Comparison of ENCODE assay signal across 11 cellular contexts in the genomic region with DNA sequence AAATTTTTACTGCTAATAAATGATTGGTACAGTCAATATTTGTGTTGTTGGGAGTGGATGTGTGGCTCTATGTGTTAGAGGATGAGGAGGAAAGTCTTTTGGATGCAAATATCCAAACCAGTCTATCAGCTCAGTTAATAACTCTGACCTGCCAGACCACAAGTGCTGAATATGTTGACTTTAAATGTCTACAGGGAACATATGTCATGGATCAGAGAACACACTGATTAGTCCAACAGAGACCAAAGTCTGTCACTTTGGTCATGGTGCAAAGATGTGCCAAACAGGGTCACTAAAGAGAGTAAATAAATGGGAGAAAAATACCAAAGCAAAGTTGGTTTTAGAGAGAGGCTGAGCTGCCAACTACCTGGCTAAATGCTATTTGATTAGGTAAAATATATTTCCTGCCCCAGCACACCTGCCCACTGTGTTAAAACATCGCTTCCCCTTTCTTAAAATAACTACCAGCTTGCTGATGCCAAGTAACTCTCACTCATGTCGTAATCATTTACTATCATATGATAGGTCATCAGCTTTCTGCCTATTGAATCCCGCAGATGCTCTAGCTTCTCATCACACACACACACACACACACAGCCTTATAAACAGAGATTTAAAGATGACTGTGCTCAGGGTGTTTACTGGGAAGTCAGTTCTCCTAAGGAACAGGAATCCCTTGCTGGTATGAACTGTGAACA.
A peak's percentile ranks its signal among the peaks of the same experiment; 100 is the strongest.
DNase-seq lines count a peak whose midpoint lies in the region; ATAC-seq and TF ChIP-seq lines count a peak whose summit lies in the region.
"Had no signal": no experiment of that assay in that cellular context is flagged by ENCODE, and none has a peak within 500 bp of the region (broad histone marks: within the 10 kb centered on the region; RNA-seq: fewer than 3 reads in every experiment).

No MANE protein-coding gene starts in this region.

- peak overlapping the region; percentile 43 for H3K4me2 ChIP-seq in OCI-LY1 (ENCODE audit: low read length)
- H3K4me2 ChIP-seq: GM23338 had no signal

- DNase-seq in cardiac muscle cell (ENCODE audit: low read depth in 1 of 2, low spot score in 1 of 2) (no peak), left cardiac atrium (no peak), SW 1271 (lab: John Stamatoyannopoulos, UW) (no peak)
- DNase-seq in stimulated activated CD8-positive, alpha-beta memory T cell treated with anti-CD3 and anti-CD28 coated beads, Interleukin-4, amount 100 ng/mL, for 48 hours: no peak
- no peak for DNase-seq in activated CD4-positive, alpha-beta T cell treated with anti-CD3 and anti-CD28 coated beads, Interleukin-2, amount 50 U/mL, for 4 hours
- DNase-seq: AML-193 had no signal

- H3K9me3 ChIP-seq in cardiac muscle cell (ENCODE audit: low read depth) (no peaks in the 10 kb centered on the region), OCI-LY1 (ENCODE audit: low read length) (no peaks in the 10 kb centered on the region)

- H3K4me3 ChIP-seq in cardiac muscle cell (no peak overlapping the region), OCI-LY1 (ENCODE audit: low read depth, low read length, poor library complexity, severe bottlenecking) (peak overlapping the region; percentile 14)
- H3K4me3 ChIP-seq: GM23338 had no signal

- no peaks in the 10 kb centered on the region for H3F3A ChIP-seq in OCI-LY1 (ENCODE audit: insufficient read depth, low read length)

- H3K9me2 ChIP-seq in OCI-LY1 (ENCODE audit: low read depth, low read length): no peaks in the 10 kb centered on the region

- H3K9ac ChIP-seq in OCI-LY1 (ENCODE audit: low read length): peak overlapping the region; percentile 28; the same call in 1 of the 2 replicates

- TF ChIP-seq CTCF in cardiac muscle cell (IDR thresholded peaks at IDR 0.05; ENCODE audit: low read depth, low read length) (no peak), OCI-LY1 (IDR thresholded peaks at IDR 0.05; ENCODE audit: low read length) (no peak)

- no peak overlapping the region for H2AFZ ChIP-seq in OCI-LY1 (ENCODE audit: low read length)
- H2AFZ ChIP-seq: GM23338 had no signal

- H3K4me1 ChIP-seq in cardiac muscle cell (ENCODE audit: low read depth) (peaks cover 25% of the 10 kb centered on the region), OCI-LY1 (ENCODE audit: insufficient read depth, low read length, severe bottlenecking) (peaks cover 64% of the 10 kb centered on the region)

- H3K79me2 ChIP-seq in OCI-LY1 (ENCODE audit: insufficient read depth, low read length): no peaks in the 10 kb centered on the region

- no peaks in the 10 kb centered on the region for H4K20me1 ChIP-seq in OCI-LY1 (ENCODE audit: insufficient read depth, low read length)

- H3K27me3 ChIP-seq in cardiac muscle cell (no peaks in the 10 kb centered on the region), OCI-LY1 (ENCODE audit: insufficient read depth, low read length) (no peaks in the 10 kb centered on the region)

- H3K27ac ChIP-seq in cardiac muscle cell (peak overlapping the region; percentile 78), OCI-LY1 (ENCODE audit: low read depth, low read length, poor library complexity, severe bottlenecking) (peak overlapping the region; percentile 93)

- no peaks in the 10 kb centered on the region for H3K36me3 ChIP-seq in cardiac muscle cell
- no peaks in the 10 kb centered on the region for H3K36me3 ChIP-seq in OCI-LY1 (ENCODE audit: insufficient read depth, low read length)

- ATAC-seq in left cardiac atrium (no peak), HG03175 (IDR thresholded peaks at IDR 0.05; ENCODE audit: unreplicated experiment) (peak; percentile 59), HG03520 (IDR thresholded peaks at IDR 0.05; ENCODE audit: unreplicated experiment) (no peak)
- ATAC-seq: activated CD4-positive, CD25-positive, alpha-beta regulatory T cell treated with anti-CD3 and anti-CD28 coated beads, Interleukin-2, amount 50 U/mL, for 24 hours had no signal

- intact Hi-C loops in left cardiac atrium (cut with DNase I): no loop called here
